8 cellular contexts compared by ENCODE assay signal in the genomic region with DNA sequence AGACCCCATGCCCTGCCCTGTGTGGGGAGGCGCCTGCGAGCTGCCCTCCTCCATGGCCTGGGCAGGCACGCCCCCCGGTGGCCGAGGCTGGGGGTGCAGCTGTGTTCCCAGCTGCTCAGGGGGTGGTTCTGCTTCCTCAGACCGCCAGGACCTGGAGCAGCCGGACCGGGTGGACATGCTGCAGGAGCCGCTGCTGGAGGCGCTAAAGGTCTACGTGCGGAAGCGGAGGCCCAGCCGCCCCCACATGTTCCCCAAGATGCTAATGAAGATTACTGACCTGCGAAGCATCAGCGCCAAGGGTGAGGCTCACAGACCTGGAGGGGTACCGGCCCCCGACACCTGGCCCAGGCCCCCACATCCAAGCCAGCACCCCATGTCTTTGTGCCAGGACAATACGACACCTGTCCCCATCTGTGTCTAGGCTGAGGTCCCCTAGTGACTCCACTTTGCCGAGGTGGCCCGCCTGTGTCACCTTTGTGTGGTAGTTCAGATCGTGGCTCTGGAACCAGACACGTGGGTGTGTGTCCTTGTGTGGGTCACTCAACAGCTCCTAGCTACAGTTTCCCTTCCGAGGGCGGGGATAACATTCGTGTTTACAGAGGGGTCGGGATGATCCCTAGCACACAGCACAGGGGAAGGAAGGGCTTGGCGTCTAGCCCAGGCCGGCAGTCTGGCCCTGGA. TPM values are rescaled to one million over a fixed set of nuclear protein-coding genes. Genes with fewer than 3 reads are reported as not detected.
DNase-seq lines count a peak whose midpoint lies in the region; TF ChIP-seq lines count a peak whose summit lies in the region.

No MANE protein-coding gene starts in this region.

- DNase-seq in AML-193 (lab: John Stamatoyannopoulos, UW) (peak; percentile 24 to 28), H7 (peak; percentile 99), Peyer's patch (peak; percentile 78 to 88 (median 86)), germinal center (ENCODE audit: low spot score) (peak; percentile 87), prostate gland (ENCODE audit: low spot score) (peak; percentile 57), uterus (peak; percentile 81 to 86), NCI-H128 (lab: John Stamatoyannopoulos, UW; ENCODE audit: unreplicated experiment) (no peak)
- peak; percentile 92 for DNase-seq in activated effector memory CD4-positive, alpha-beta T cell treated with anti-CD3 and anti-CD28 coated beads, Interleukin-2, amount 50 U/mL, for 16 hours

- H3K27me3 ChIP-seq in H7 (ENCODE audit: control insufficient read depth, insufficient read depth, low read length) (peaks cover 2% of the 10 kb centered on the region; the same call in 1 of the 2 replicates), Peyer's patch (no peaks in the 10 kb centered on the region), prostate gland (replicated peaks; ENCODE audit: insufficient read depth) (no peaks in the 10 kb centered on the region), uterus (no peaks in the 10 kb centered on the region)

- no peak for TF ChIP-seq POLR2A in Peyer's patch (IDR thresholded peaks at IDR 0.05)
- TF ChIP-seq POLR2A in prostate gland (IDR thresholded peaks at IDR 0.05) = no peak
- TF ChIP-seq POLR2A in uterus (IDR thresholded peaks at IDR 0.05) = peak in 1 of 2 donors; percentile 21

- H3K4me1 ChIP-seq in Peyer's patch (peaks cover 0 to 54% (median 5%) of the 10 kb centered on the region in 4 donors), prostate gland (replicated peaks) (no peaks in the 10 kb centered on the region), uterus (peaks cover 3 to 9% of the 10 kb centered on the region in 2 donors)

- H3K36me3 ChIP-seq in H7 (replicated peaks; ENCODE audit: control insufficient read depth, insufficient read depth, low read length) = peaks cover 6% of the 10 kb centered on the region
- peaks cover 0 to 61% (median 0%) of the 10 kb centered on the region in 3 donors for H3K36me3 ChIP-seq in Peyer's patch
- no peaks in the 10 kb centered on the region for H3K36me3 ChIP-seq in prostate gland
- no peaks in the 10 kb centered on the region for H3K36me3 ChIP-seq in uterus

- H3K4me3 ChIP-seq in H7 (ENCODE audit: insufficient read depth, low read depth, low read length) (no peak overlapping the region), Peyer's patch (no peak overlapping the region), prostate gland (no peak overlapping the region), uterus (no peak overlapping the region)

- intact Hi-C loops in prostate gland (cut with DNase I) (loop anchor here (1.0 to 5.0 kb wide), 3 partner anchors 52 to 153 kb away; a partner anchor contains a TSS), uterus (cut with DNase I; ENCODE audit: low total_unique reads) (loop anchor here (2.0 to 10.0 kb wide), 2 partner anchors 52 to 180 kb away; no protein-coding TSS in a partner anchor)

- H3K9me3 ChIP-seq in Peyer's patch = no peaks in the 10 kb centered on the region
- H3K9me3 ChIP-seq in prostate gland = no peaks in the 10 kb centered on the region
- no peaks in the 10 kb centered on the region for H3K9me3 ChIP-seq in uterus

- H3K27ac ChIP-seq in Peyer's patch (peak overlapping the region in 2 of 4 donors; percentile 12 to 25), prostate gland (peak overlapping the region in 1 of 2 donors; percentile 31), uterus (peak overlapping the region; percentile 65 to 68)

- 46% methylated on average over 28 of the region's 29 CpGs for WGBS in prostate gland

- peak; percentile 94 to 98 (median 97) for TF ChIP-seq CTCF in Peyer's patch (IDR thresholded peaks at IDR 0.05)
- TF ChIP-seq CTCF in prostate gland (IDR thresholded peaks at IDR 0.05) = peak; percentile 95 to 99 (median 98)
- TF ChIP-seq CTCF in uterus (IDR thresholded peaks at IDR 0.05) = peak; percentile 97 to 99 (median 99)

RNA-seq across cellular contexts. Expression of a gene that starts 9.3 kb away (rescaled TPM):
- total RNA-seq in H7 (2014; rRNA removed; shearing (Covaris generic)) = 0.38 and 1.2 TPM in 2 replicates
- total RNA-seq in Peyer's patch (1 to 10 TPM in 1 of 4 donors, not detected in 3; 1.6 TPM), prostate gland (1 to 10 TPM in 1 of 2 donors, under 1 TPM in 1; 0.82 to 5.3 TPM), uterus (1 to 10 TPM in 1 of 4 donors, under 1 TPM in 1, not detected in 2; 0.83 to 3.8 TPM)

RNA-seq across cellular contexts. Expression of a gene that starts 46.3 kb away (rescaled TPM):
- total RNA-seq in H7 (2014; rRNA removed; shearing (Covaris generic)) = 19.3 and 22.1 TPM in 2 replicates
- total RNA-seq in Peyer's patch (10 to 100 TPM; 46.2 to 93.3 (median 72.1) TPM), prostate gland (10 to 100 TPM; 24.4 to 70.6 TPM), uterus (10 to 100 TPM; 18.9 to 80.5 (median 46.3) TPM)
